1 cellular context compared by ENCODE assay signal in genomic region chr17:31629696-31630470, GRCh38.
TF ChIP-seq lines count a peak whose summit lies in the region.

No MANE protein-coding gene starts in this region.

TF ChIP-seq in IMR-90, 13 proteins besides CTCF, POLR2A, EP300 and RAD21 (continued from another document):
- TF ChIP-seq CEBPB (IDR thresholded peaks at IDR 0.05; ENCODE audit: low read depth, low read length), result no peak
- TF ChIP-seq FOS (IDR thresholded peaks at IDR 0.05; ENCODE audit: low read depth, low read length), result no peak
- no peak for TF ChIP-seq ELK1 (IDR thresholded peaks at IDR 0.05; ENCODE audit: borderline replicate concordance, low read depth, low read length)
- TF ChIP-seq RCOR1 (IDR thresholded peaks at IDR 0.05; ENCODE audit: insufficient replicate concordance, low read length), result no peak
- TF ChIP-seq MAZ (IDR thresholded peaks at IDR 0.05; ENCODE audit: borderline replicate concordance, low read depth, low read length), result no peak
- TF ChIP-seq BHLHE40 (IDR thresholded peaks at IDR 0.05; ENCODE audit: low read depth, low read length), result no peak
- TF ChIP-seq USF2 (IDR thresholded peaks at IDR 0.05; ENCODE audit: low read depth, low read length), result no peak
